ENCODE assay signal across 14 cellular contexts in genomic region chr6:96853083-96853482, GRCh38. TPM values are rescaled to one million over a fixed set of nuclear protein-coding genes. Genes with fewer than 3 reads are reported as not detected.
DNase-seq lines count a peak whose midpoint lies in the region; TF ChIP-seq lines count a peak whose summit lies in the region.
"Had no signal": no experiment of that assay in that cellular context is flagged by ENCODE, and none has a peak within 500 bp of the region (broad histone marks: within the 10 kb centered on the region; RNA-seq: fewer than 3 reads in every experiment).

No MANE protein-coding gene starts in this region.

- H3K4me1 ChIP-seq in trophoblast cell (ENCODE audit: control insufficient read depth in 1 of 2, insufficient read depth in 2 of 2, low read length in 2 of 2) = no peaks in the 10 kb centered on the region
- H3K4me1 ChIP-seq in SJCRH30 = no peaks in the 10 kb centered on the region; the same call in 1 of the 2 replicates
- H3K4me1 ChIP-seq: A549, HAP-1 had no signal

- H2BK120ac ChIP-seq in trophoblast cell (ENCODE audit: insufficient read depth, low read length, poor library complexity) = no peak overlapping the region

- no peak overlapping the region for H3K9ac ChIP-seq in trophoblast cell (ENCODE audit: low read length)

- H3K27ac ChIP-seq in trophoblast cell (ENCODE audit: low read depth, low read length) = no peak overlapping the region
- no peak overlapping the region for H3K27ac ChIP-seq in SJCRH30
- H3K27ac ChIP-seq: A549 had no signal

- H2BK5ac ChIP-seq in trophoblast cell (ENCODE audit: low read depth, low read length, poor library complexity) = no peak overlapping the region

- no CpG with 5 or more reads among the region's 2 CpGs for WGBS in trophoblast cell (ENCODE audit: extremely low coverage, insufficient coverage, insufficient read length)

- H3K18ac ChIP-seq in trophoblast cell (ENCODE audit: low read length) = no peak overlapping the region

- no peaks in the 10 kb centered on the region for H3K79me2 ChIP-seq in trophoblast cell (ENCODE audit: control insufficient read depth, insufficient read depth, low read length, poor library complexity)

- H2AFZ ChIP-seq in trophoblast cell (ENCODE audit: insufficient read depth, low read length, poor library complexity) = no peak overlapping the region

- H3K14ac ChIP-seq in trophoblast cell (ENCODE audit: low read length) = no peak overlapping the region

- H3K4me2 ChIP-seq in trophoblast cell (ENCODE audit: low read length) = no peak overlapping the region
- H3K4me2 ChIP-seq: A549 had no signal

- no peak overlapping the region for H4K91ac ChIP-seq in trophoblast cell (ENCODE audit: low read depth, low read length)

- no peak overlapping the region for H2AK5ac ChIP-seq in trophoblast cell (ENCODE audit: low read length)

- H3K9me3 ChIP-seq in trophoblast cell (ENCODE audit: insufficient read depth, low read depth, low read length) (no peaks in the 10 kb centered on the region), SJCRH30 (replicated peaks) (no peaks in the 10 kb centered on the region)
- H3K9me3 ChIP-seq: HAP-1 had no signal

- no peak overlapping the region for H4K12ac ChIP-seq in trophoblast cell (ENCODE audit: low read depth, low read length)

- no peaks in the 10 kb centered on the region for H3K79me1 ChIP-seq in trophoblast cell (ENCODE audit: low read length)

- H3K4ac ChIP-seq in trophoblast cell (ENCODE audit: low read depth, low read length) = no peak overlapping the region

- no peak for TF ChIP-seq CTCF in GM12865 (IDR thresholded peaks at IDR 0.05; ENCODE audit: insufficient read depth, low read depth, low read length, missing control alignments)
- no peak for TF ChIP-seq CTCF in fibroblast of villous mesenchyme (IDR thresholded peaks at IDR 0.05; ENCODE audit: insufficient read depth, low read depth, low read length)

- H3K4me3 ChIP-seq in GM12865 (ENCODE audit: low read depth, low read length) = no peak overlapping the region
- H3K4me3 ChIP-seq in fibroblast of villous mesenchyme (ENCODE audit: low read depth, low read length) = no peak overlapping the region
- no peak overlapping the region for H3K4me3 ChIP-seq in trophoblast cell (ENCODE audit: low read depth, low read length)
- H3K4me3 ChIP-seq in SJCRH30 = no peak overlapping the region
- H3K4me3 ChIP-seq: A549, HAP-1 had no signal

- DNase-seq in GM12865 (ENCODE audit: low read depth) (peak; percentile 40), amniotic epithelial cell (ENCODE audit: low read depth) (peak; percentile 56), fibroblast of villous mesenchyme (ENCODE audit: low read depth) (peak; percentile 76), islet precursor cell (no peak), trophoblast cell (no peak), SJCRH30 (no peak), NCI-H2107 (lab: John Stamatoyannopoulos, UW) (no peak)
- DNase-seq: CD8-positive, alpha-beta T cell; COR-L47; GOT3; HFFc6 had no signal

- H4K8ac ChIP-seq in trophoblast cell (ENCODE audit: low read depth, low read length) = no peak overlapping the region

- H2BK12ac ChIP-seq in trophoblast cell (ENCODE audit: low read length) = no peak overlapping the region

- H3K27me3 ChIP-seq in trophoblast cell (ENCODE audit: insufficient read depth, low read length) (no peaks in the 10 kb centered on the region), SJCRH30 (no peaks in the 10 kb centered on the region)

- H3K36me3 ChIP-seq in trophoblast cell (ENCODE audit: control insufficient read depth in 1 of 2, insufficient read depth in 2 of 2, low read length in 2 of 2) (no peaks in the 10 kb centered on the region), SJCRH30 (no peaks in the 10 kb centered on the region)
- H3K36me3 ChIP-seq: HAP-1 had no signal

- H3K23ac ChIP-seq in trophoblast cell (ENCODE audit: low read length) = no peak overlapping the region

RNA-seq across cellular contexts. Expression of gene GPR63, which starts 15.8 kb away (rescaled TPM):
- under 0.01 and 0.32 TPM in 2 replicates for total RNA-seq in fibroblast of villous mesenchyme
- 0.99 and 1.0 TPM in 2 replicates for polyA plus RNA-seq in trophoblast cell (2013)
- total RNA-seq in SJCRH30 (2014; rRNA removed; shearing (Covaris generic)) = 8.7 and 9.8 TPM in 2 replicates
- total RNA-seq: CD8-positive, alpha-beta T cell; G401 had no signal

RNA-seq across cellular contexts. Expression of gene NDUFAF4, which starts 44.6 kb away (rescaled TPM):
- total RNA-seq in fibroblast of villous mesenchyme = 4.8 and 11.7 TPM in 2 replicates
- 34.2 and 37.5 TPM in 2 replicates for polyA plus RNA-seq in trophoblast cell (2013)
- 49.4 and 69.7 TPM in 2 replicates for total RNA-seq in SJCRH30 (2014; rRNA removed; shearing (Covaris generic))

Comparison
In these comparisons a context has a peak if more than half of its experiments do, and no peak if none do; other contexts are left out.
1. DNase-seq: peak in GM12865 (single experiment), amniotic epithelial cell (single experiment) and fibroblast of villous mesenchyme (single experiment); none in islet precursor cell (single experiment), trophoblast cell (0 of 2), SJCRH30 (0 of 2) and NCI-H2107 (single experiment).